In genomic region chr1:219184337-219184736, GRCh38 we compare ENCODE assay signal across 17 cellular contexts. TPM values are rescaled to one million over a fixed set of nuclear protein-coding genes. Genes with fewer than 3 reads are reported as not detected.
A peak's percentile ranks its signal among the peaks of the same experiment; 100 is the strongest.
DNase-seq lines count a peak whose midpoint lies in the region; ATAC-seq and TF ChIP-seq lines count a peak whose summit lies in the region.
"Had no signal": no experiment of that assay in that cellular context is flagged by ENCODE, and none has a peak within 500 bp of the region (broad histone marks: within the 10 kb centered on the region; RNA-seq: fewer than 3 reads in every experiment).

No MANE protein-coding gene starts in this region.

- no peaks in the 10 kb centered on the region for H3K9me3 Mint-ChIP-seq in activated naive CD4-positive, alpha-beta T cell treated with anti-CD3 and anti-CD28 coated beads, Interleukin-2, amount 50 U/mL, for 24 hours
- no peaks in the 10 kb centered on the region for H3K9me3 Mint-ChIP-seq in activated naive CD4-positive, alpha-beta T cell treated with anti-CD3 and anti-CD28 coated beads, Interleukin-2, amount 50 U/mL, for 72 hours
- H3K9me3 Mint-ChIP-seq in stimulated activated memory B cell treated with anti-CD40 and anti-IgM and Interleukin-4, amounts not matched to agents 10 μg/mL and 1 μg/mL and 100 μg/mL, for 72 hours: no peaks in the 10 kb centered on the region

- no peak overlapping the region; the same call in 1 of the 2 replicates for H3K4me3 ChIP-seq in Karpas-422 (ENCODE audit: low read length)
- H3K4me3 ChIP-seq in spleen: no peak overlapping the region
- H3K4me3 ChIP-seq in aorta (ENCODE audit: low read length in 2 of 2): no peak overlapping the region

- peak overlapping the region; percentile 47 for H3K4me3 Mint-ChIP-seq in activated naive CD4-positive, alpha-beta T cell treated with anti-CD3 and anti-CD28 coated beads, Interleukin-2, amount 50 U/mL, for 24 hours
- H3K4me3 Mint-ChIP-seq in stimulated activated memory B cell treated with anti-CD40 and anti-IgM and Interleukin-4, amounts not matched to agents 10 μg/mL and 1 μg/mL and 100 μg/mL, for 72 hours: no peak overlapping the region

- peaks cover 78% of the 10 kb centered on the region for H3K4me1 Mint-ChIP-seq in activated naive CD4-positive, alpha-beta T cell treated with anti-CD3 and anti-CD28 coated beads, Interleukin-2, amount 50 U/mL, for 24 hours
- peaks cover 66% of the 10 kb centered on the region for H3K4me1 Mint-ChIP-seq in stimulated activated memory B cell treated with anti-CD40 and anti-IgM and Interleukin-4, amounts not matched to agents 10 μg/mL and 1 μg/mL and 100 μg/mL, for 72 hours

- H3K4me1 ChIP-seq in Karpas-422 (ENCODE audit: low read length): peaks cover 60% of the 10 kb centered on the region
- peaks cover 0 to 51% (median 26%) of the 10 kb centered on the region in 6 donors for H3K4me1 ChIP-seq in spleen
- H3K4me1 ChIP-seq in aorta (ENCODE audit: control insufficient read depth in 1 of 2, insufficient read depth in 2 of 2, low read length in 2 of 2): peaks cover 2 to 3% of the 10 kb centered on the region in 2 donors

- WGBS in spleen, 5 donors: 40 to 53% (median 51%) methylated on average over 1 of the region's 1 CpG
- WGBS in aorta, 2 donors: 91 to 94% methylated on average over 1 of the region's 1 CpG

- no peaks in the 10 kb centered on the region for H4K20me1 ChIP-seq in Karpas-422 (ENCODE audit: insufficient read depth, low read depth, low read length)

- no peak overlapping the region for H2AFZ ChIP-seq in Karpas-422 (ENCODE audit: low read length)

- H3K27me3 ChIP-seq in Karpas-422 (ENCODE audit: low read length): no peaks in the 10 kb centered on the region
- H3K27me3 ChIP-seq in spleen (replicated peaks in 1 of 7): no peaks in the 10 kb centered on the region
- H3K27me3 ChIP-seq in aorta (ENCODE audit: control insufficient read depth in 1 of 2, insufficient read depth in 2 of 2, low read length in 1 of 2): no peaks in the 10 kb centered on the region

- H3K36me3 ChIP-seq in Karpas-422 (ENCODE audit: insufficient read depth, low read length): peaks cover 63% of the 10 kb centered on the region
- peaks cover 0 to 35% (median 0%) of the 10 kb centered on the region in 6 donors for H3K36me3 ChIP-seq in spleen
- peaks cover 0 to 3% of the 10 kb centered on the region in 2 donors for H3K36me3 ChIP-seq in aorta (ENCODE audit: control insufficient read depth in 1 of 2, insufficient read depth in 2 of 2, low read length in 1 of 2)

- no peak overlapping the region for H3K4me2 ChIP-seq in Karpas-422 (ENCODE audit: low read depth, low read length, poor library complexity, severe bottlenecking)

- no peak overlapping the region for H3K9ac ChIP-seq in Karpas-422 (ENCODE audit: low read length)

- no peak for TF ChIP-seq CTCF in spleen (IDR thresholded peaks at IDR 0.05 in 8 of 11, conservative IDR thresholded peaks at IDR 0.05 in 3 of 11)

- intact Hi-C loops in spleen (cut with DNase I; ENCODE audit: low total_unique reads): no loop called here
- intact Hi-C loops in aorta (cut with DNase I): loop anchor here in 1 of 2 donors (5.0 to 10.0 kb wide), 2 partner anchors 113 to 840 kb away; partner anchors contain the start of gene TGFB2

- no peak for DNase-seq in activated naive CD4-positive, alpha-beta T cell treated with anti-CD3 and anti-CD28 coated beads, Interleukin-2, amount 50 U/mL, for 72 hours (ENCODE audit: low spot score in 2 of 2)
- DNase-seq in Karpas-422: no peak
- peak; percentile 6 for DNase-seq in dermis blood vessel endothelial cell
- DNase-seq in spleen: no peak
- DNase-seq in aorta: no peak
- DNase-seq in DMS 273 (lab: John Stamatoyannopoulos, UW; ENCODE audit: unreplicated experiment): no peak
- DNase-seq: C1 segment of cervical spinal cord, NCI-H1048, NCI-H1436 treated with DMSO at 0.1 percent for 48 hours, NCI-H2029 treated with DMSO at 0.1 percent for 48 hours, NCI-H510A, NCI-H82 had no signal

- no peaks in the 10 kb centered on the region for H3K27me3 Mint-ChIP-seq in activated naive CD4-positive, alpha-beta T cell treated with anti-CD3 and anti-CD28 coated beads, Interleukin-2, amount 50 U/mL, for 24 hours
- H3K27me3 Mint-ChIP-seq in stimulated activated memory B cell treated with anti-CD40 and anti-IgM and Interleukin-4, amounts not matched to agents 10 μg/mL and 1 μg/mL and 100 μg/mL, for 72 hours: no peaks in the 10 kb centered on the region

- H3K9me3 ChIP-seq in Karpas-422 (ENCODE audit: low read length) (no peaks in the 10 kb centered on the region), spleen (peaks cover 0 to 8% (median 2%) of the 10 kb centered on the region in 8 donors), aorta (ENCODE audit: control insufficient read depth, low read length) (no peaks in the 10 kb centered on the region)

- peak overlapping the region; percentile 30 for H3K27ac Mint-ChIP-seq in activated naive CD4-positive, alpha-beta T cell treated with anti-CD3 and anti-CD28 coated beads, Interleukin-2, amount 50 U/mL, for 24 hours
- no peak overlapping the region for H3K27ac Mint-ChIP-seq in activated naive CD4-positive, alpha-beta T cell treated with anti-CD3 and anti-CD28 coated beads, Interleukin-2, amount 50 U/mL, for 72 hours
- H3K27ac Mint-ChIP-seq in stimulated activated memory B cell treated with anti-CD40 and anti-IgM and Interleukin-4, amounts not matched to agents 10 μg/mL and 1 μg/mL and 100 μg/mL, for 72 hours: peak overlapping the region; percentile 66

- TF ChIP-seq POLR2A in spleen (IDR thresholded peaks at IDR 0.05): no peak

- peaks cover 20% of the 10 kb centered on the region for H3K36me3 Mint-ChIP-seq in activated naive CD4-positive, alpha-beta T cell treated with anti-CD3 and anti-CD28 coated beads, Interleukin-2, amount 50 U/mL, for 24 hours
- peaks cover 0 to 36% of the 10 kb centered on the region in 2 donors for H3K36me3 Mint-ChIP-seq in activated naive CD4-positive, alpha-beta T cell treated with anti-CD3 and anti-CD28 coated beads, Interleukin-2, amount 50 U/mL, for 72 hours
- peaks cover 46% of the 10 kb centered on the region for H3K36me3 Mint-ChIP-seq in stimulated activated memory B cell treated with anti-CD40 and anti-IgM and Interleukin-4, amounts not matched to agents 10 μg/mL and 1 μg/mL and 100 μg/mL, for 72 hours

- H3K79me2 ChIP-seq in Karpas-422 (ENCODE audit: low read length): peaks cover 78% of the 10 kb centered on the region

- H3K27ac ChIP-seq in Karpas-422 (ENCODE audit: low read length) (peak overlapping the region; percentile 99), spleen (no peak overlapping the region), aorta (ENCODE audit: low read depth in 1 of 2, low read length in 2 of 2) (no peak overlapping the region)
- H3K27ac ChIP-seq: HL-60 had no signal

- H3K9me2 ChIP-seq in Karpas-422 (replicated peaks; ENCODE audit: insufficient read depth, low read length): no peaks in the 10 kb centered on the region; the same call in 1 of the 2 replicates

- no peak for ATAC-seq in activated naive CD4-positive, alpha-beta T cell treated with anti-CD3 and anti-CD28 coated beads, Interleukin-2, amount 50 U/mL, for 72 hours
- ATAC-seq in stimulated activated memory B cell treated with anti-CD40 and anti-IgM and Interleukin-4, amounts not matched to agents 10 μg/mL and 1 μg/mL and 100 μg/mL, for 72 hours: no peak
- no peak for ATAC-seq in aorta (ENCODE audit: low FRiP score)
- ATAC-seq: Panc1, Right ventricle myocardium inferior had no signal

RNA-seq across cellular contexts. Expression of gene LYPLAL1, which starts 10.7 kb away (rescaled TPM):
- 10 to 100 TPM; 24.3 to 38.0 TPM for total RNA-seq in activated naive CD4-positive, alpha-beta T cell treated with anti-CD3 and anti-CD28 coated beads, Interleukin-2, amount 50 U/mL, for 72 hours
- total RNA-seq in Karpas-422 (2014; rRNA removed; shearing (Covaris generic); ENCODE audit: low replicate concordance): 24.3 and 85.1 TPM in 2 replicates
- total RNA-seq in dermis blood vessel endothelial cell: 14.4 and 22.0 TPM in 2 replicates
- 10 to 100 TPM; 13.6 to 31.9 (median 27.8) TPM for total RNA-seq in spleen
- polyA plus RNA-seq in spleen: 10 to 100 TPM; 26.0 to 42.5 (median 30.3) TPM
- 10 to 100 TPM; 35.1 to 47.0 TPM for total RNA-seq in aorta
- polyA plus RNA-seq in aorta: 10 to 100 TPM; 14.9 to 16.0 TPM

Comparison
In these comparisons a context has a peak if more than half of its experiments do, and no peak if none do; other contexts are left out.
1. H3K27ac Mint-ChIP-seq: peak in activated naive CD4-positive, alpha-beta T cell treated with anti-CD3 and anti-CD28 coated beads, Interleukin-2, amount 50 U/mL, for 24 hours (single experiment) and stimulated activated memory B cell treated with anti-CD40 and anti-IgM and Interleukin-4, amounts not matched to agents 10 μg/mL and 1 μg/mL and 100 μg/mL, for 72 hours (single experiment); none in activated naive CD4-positive, alpha-beta T cell treated with anti-CD3 and anti-CD28 coated beads, Interleukin-2, amount 50 U/mL, for 72 hours (0 of 2).